ENCODE assay signal across 9 cellular contexts in genomic region chr2:65397122-65397521, GRCh38. TPM values are rescaled to one million over a fixed set of nuclear protein-coding genes. Genes with fewer than 3 reads are reported as not detected.
A peak's percentile ranks its signal among the peaks of the same experiment; 100 is the strongest.
DNase-seq lines count a peak whose midpoint lies in the region; ATAC-seq lines count a peak whose summit lies in the region.
"Had no signal": no experiment of that assay in that cellular context is flagged by ENCODE, and none has a peak within 500 bp of the region (broad histone marks: within the 10 kb centered on the region; RNA-seq: fewer than 3 reads in every experiment).

No MANE protein-coding gene starts in this region.

- H3K9me3 Mint-ChIP-seq in stimulated activated naive B cell treated with anti-CD40 and anti-IgM and Interleukin-4, amounts not matched to agents 10 μg/mL and 1 μg/mL and 100 μg/mL, for 72 hours: no peaks in the 10 kb centered on the region

- in situ Hi-C loops in G401 (cut with HindIII; ENCODE audit: low sequenced_read_pairs): no loop called here

- H3K27me3 Mint-ChIP-seq in stimulated activated naive B cell treated with anti-CD40 and anti-IgM and Interleukin-4, amounts not matched to agents 10 μg/mL and 1 μg/mL and 100 μg/mL, for 72 hours: no peaks in the 10 kb centered on the region

- peak; percentile 48 to 50 for ATAC-seq in stimulated activated naive B cell treated with anti-CD40 and anti-IgM and Interleukin-4, amounts not matched to agents 10 μg/mL and 1 μg/mL and 100 μg/mL, for 72 hours (replicated peaks)

- H3K36me3 Mint-ChIP-seq in stimulated activated naive B cell treated with anti-CD40 and anti-IgM and Interleukin-4, amounts not matched to agents 10 μg/mL and 1 μg/mL and 100 μg/mL, for 72 hours: peaks cover 13 to 14% of the 10 kb centered on the region in 2 donors

- H3K4me3 Mint-ChIP-seq in stimulated activated naive B cell treated with anti-CD40 and anti-IgM and Interleukin-4, amounts not matched to agents 10 μg/mL and 1 μg/mL and 100 μg/mL, for 72 hours: no peak overlapping the region

- DNase-seq in activated CD4-positive, alpha-beta T cell treated with anti-CD3 and anti-CD28 coated beads for 48 hours: peak; percentile 44
- no peak for DNase-seq in activated CD4-positive, alpha-beta T cell treated with anti-CD3 and anti-CD28 coated beads, Interleukin-2, amount 50 U/mL, for 1 hour
- DNase-seq in LHCN-M2 (ENCODE audit: low read depth) (peak; percentile 34), fibroblast of peridontal ligament (ENCODE audit: extremely low read depth) (peak; percentile 16), NCI-H524 (lab: John Stamatoyannopoulos, UW) (no peak), HuH-7.5 (ENCODE audit: low spot score) (no peak), G401 (ENCODE audit: low spot score) (no peak)
- no peak for DNase-seq in stimulated activated naive B cell treated with anti-CD40 and anti-IgM and Interleukin-4, amounts not matched to agents 10 μg/mL and 1 μg/mL and 100 μg/mL, for 72 hours
- DNase-seq: NCI-H2029 treated with DMSO at 0.1 percent for 48 hours had no signal

- H3K27ac Mint-ChIP-seq in stimulated activated naive B cell treated with anti-CD40 and anti-IgM and Interleukin-4, amounts not matched to agents 10 μg/mL and 1 μg/mL and 100 μg/mL, for 72 hours: peak overlapping the region; percentile 59

- H3K4me1 Mint-ChIP-seq in stimulated activated naive B cell treated with anti-CD40 and anti-IgM and Interleukin-4, amounts not matched to agents 10 μg/mL and 1 μg/mL and 100 μg/mL, for 72 hours: peaks cover 40 to 56% of the 10 kb centered on the region in 2 donors

RNA-seq across cellular contexts. Expression of gene SPRED2, which starts 35.3 kb away (rescaled TPM):
- total RNA-seq in LHCN-M2 (2014; rRNA removed): 8.6 and 12.2 TPM in 2 replicates
- polyA plus RNA-seq in LHCN-M2 (2012): 8.2 TPM
- total RNA-seq in G401 (2014; rRNA removed; shearing (Covaris generic)): 4.1 and 7.5 TPM in 2 replicates

Comparison
In these comparisons a context has a peak if more than half of its experiments do, and no peak if none do; other contexts are left out.
1. DNase-seq: peak in activated CD4-positive, alpha-beta T cell treated with anti-CD3 and anti-CD28 coated beads for 48 hours (single experiment), LHCN-M2 (single experiment) and fibroblast of peridontal ligament (single experiment); none in activated CD4-positive, alpha-beta T cell treated with anti-CD3 and anti-CD28 coated beads, Interleukin-2, amount 50 U/mL, for 1 hour (single experiment), stimulated activated naive B cell treated with anti-CD40 and anti-IgM and Interleukin-4, amounts not matched to agents 10 μg/mL and 1 μg/mL and 100 μg/mL, for 72 hours (single experiment), NCI-H524 (0 of 2), HuH-7.5 (single experiment) and G401 (single experiment).